In genomic region chr3:136862953-136863352, GRCh38 we compare ENCODE assay signal across 8 cellular contexts. TPM values are rescaled to one million over a fixed set of nuclear protein-coding genes. Genes with fewer than 3 reads are reported as not detected.
DNase-seq lines count a peak whose midpoint lies in the region; ATAC-seq and TF ChIP-seq lines count a peak whose summit lies in the region.

No MANE protein-coding gene starts in this region.

- no peak for TF ChIP-seq CTCF in neural crest cell (conservative IDR thresholded peaks at IDR 0.05)

- H3K9me3 Mint-ChIP-seq in CD4-positive, CD25-positive, alpha-beta regulatory T cell: peaks cover 0 to 3% (median 0%) of the 10 kb centered on the region in 7 donors
- H3K9me3 Mint-ChIP-seq in neural crest cell: no peaks in the 10 kb centered on the region

- H3K4me1 ChIP-seq in CD4-positive, CD25-positive, alpha-beta regulatory T cell (ENCODE audit: control insufficient read depth, insufficient read depth, low read length, poor library complexity, severe bottlenecking): peaks cover 50% of the 10 kb centered on the region
- H3K4me1 ChIP-seq in Karpas-422 (ENCODE audit: low read length): peaks cover 60% of the 10 kb centered on the region
- peaks cover 8 to 13% of the 10 kb centered on the region in 2 donors for H3K4me1 ChIP-seq in duodenal mucosa (ENCODE audit: control insufficient read depth in 1 of 2, insufficient read depth in 2 of 2, low read length in 2 of 2)

- peaks cover 88% of the 10 kb centered on the region for H3K79me2 ChIP-seq in Karpas-422 (ENCODE audit: low read length)

- H3K4me2 ChIP-seq in Karpas-422 (ENCODE audit: low read depth, low read length, poor library complexity, severe bottlenecking): peak overlapping the region; percentile 97

- H3K4me3 ChIP-seq in CD4-positive, CD25-positive, alpha-beta regulatory T cell (ENCODE audit: low read depth, low read length): peak overlapping the region; percentile 99
- H3K4me3 ChIP-seq in Karpas-422 (ENCODE audit: low read length): peak overlapping the region; percentile 97
- H3K4me3 ChIP-seq in duodenal mucosa (ENCODE audit: low read depth in 1 of 2, low read length in 2 of 2): peak overlapping the region; percentile 82 to 94

- H3K4me1 Mint-ChIP-seq in CD4-positive, CD25-positive, alpha-beta regulatory T cell: peaks cover 34 to 79% (median 50%) of the 10 kb centered on the region in 4 donors
- peaks cover 47% of the 10 kb centered on the region for H3K4me1 Mint-ChIP-seq in neural crest cell

- H3K9me2 ChIP-seq in Karpas-422 (replicated peaks; ENCODE audit: insufficient read depth, low read length): no peaks in the 10 kb centered on the region

- peaks cover 7% of the 10 kb centered on the region for H3K36me3 ChIP-seq in CD4-positive, CD25-positive, alpha-beta regulatory T cell (ENCODE audit: control insufficient read depth, insufficient read depth, low read length)
- peaks cover 28% of the 10 kb centered on the region for H3K36me3 ChIP-seq in Karpas-422 (ENCODE audit: insufficient read depth, low read length)
- no peaks in the 10 kb centered on the region for H3K36me3 ChIP-seq in duodenal mucosa (ENCODE audit: control insufficient read depth in 1 of 2, insufficient read depth in 2 of 2, low read length in 2 of 2)

- no peak for ATAC-seq in CD4-positive, CD25-positive, alpha-beta regulatory T cell (ENCODE audit: low read depth in 2 of 2)
- no peak for ATAC-seq in GM19467 (IDR thresholded peaks at IDR 0.05; ENCODE audit: unreplicated experiment)

- peak in 1 of 3 donors; percentile 10 for DNase-seq in CD4-positive, CD25-positive, alpha-beta regulatory T cell
- DNase-seq in Karpas-422: no peak
- no peak for DNase-seq in neural crest cell (ENCODE audit: low read depth, low spot score)
- no peak for DNase-seq in NK-92 treated with Interleukin-12 subunit alpha and Interleukin-12 subunit beta, amount 100 ng/mL, for 24 hours (lab: John Stamatoyannopoulos, UW)
- no peak for DNase-seq in DMS153 treated with DMSO at 0.1 percent for 48 hours (lab: John Stamatoyannopoulos, UW; ENCODE audit: unreplicated experiment)
- no peak for DNase-seq in EL

- peaks cover 13% of the 10 kb centered on the region for H3K36me3 Mint-ChIP-seq in CD4-positive, CD25-positive, alpha-beta regulatory T cell
- H3K36me3 Mint-ChIP-seq in neural crest cell (ENCODE audit: low read depth): peaks cover 4% of the 10 kb centered on the region

- H2AFZ ChIP-seq in Karpas-422 (ENCODE audit: low read length): no peak overlapping the region

- H4K20me1 ChIP-seq in Karpas-422 (ENCODE audit: insufficient read depth, low read depth, low read length): peaks cover 10% of the 10 kb centered on the region; the same call in 1 of the 2 replicates

- H3K27me3 ChIP-seq in CD4-positive, CD25-positive, alpha-beta regulatory T cell (ENCODE audit: control insufficient read depth, insufficient read depth, low read length): no peaks in the 10 kb centered on the region
- H3K27me3 ChIP-seq in Karpas-422 (ENCODE audit: low read length) (no peaks in the 10 kb centered on the region), duodenal mucosa (ENCODE audit: control insufficient read depth in 1 of 2, insufficient read depth in 2 of 2, low read length in 2 of 2) (no peaks in the 10 kb centered on the region)

- peak overlapping the region; percentile 93 to 100 (median 97) for H3K4me3 Mint-ChIP-seq in CD4-positive, CD25-positive, alpha-beta regulatory T cell
- peak overlapping the region; percentile 97 for H3K4me3 Mint-ChIP-seq in neural crest cell

- H3K9me3 ChIP-seq in CD4-positive, CD25-positive, alpha-beta regulatory T cell (ENCODE audit: control insufficient read depth in 2 of 2, low read length in 2 of 2): no peaks in the 10 kb centered on the region
- H3K9me3 ChIP-seq in Karpas-422 (ENCODE audit: low read length): no peaks in the 10 kb centered on the region
- H3K9me3 ChIP-seq in duodenal mucosa (ENCODE audit: control insufficient read depth in 1 of 2, low read length in 2 of 2): no peaks in the 10 kb centered on the region

- H3K27ac Mint-ChIP-seq in CD4-positive, CD25-positive, alpha-beta regulatory T cell: peak overlapping the region; percentile 39 to 99 (median 97)
- H3K27ac Mint-ChIP-seq in neural crest cell (ENCODE audit: unreplicated experiment): peak overlapping the region; percentile 81

- H3K27ac ChIP-seq in CD4-positive, CD25-positive, alpha-beta regulatory T cell (ENCODE audit: insufficient read depth, low read length, poor library complexity, severe bottlenecking): peak overlapping the region; percentile 94
- H3K27ac ChIP-seq in Karpas-422 (ENCODE audit: low read length): peak overlapping the region; percentile 89
- H3K27ac ChIP-seq in duodenal mucosa (ENCODE audit: low read depth, low read length): no peak overlapping the region

- peak overlapping the region; percentile 98 for H3K9ac ChIP-seq in Karpas-422 (ENCODE audit: low read length)
- H3K9ac ChIP-seq in duodenal mucosa (ENCODE audit: low read depth in 1 of 2, low read length in 2 of 2): peak overlapping the region; percentile 84 to 92

- peaks cover 9% of the 10 kb centered on the region for H3K27me3 Mint-ChIP-seq in CD4-positive, CD25-positive, alpha-beta regulatory T cell
- H3K27me3 Mint-ChIP-seq in neural crest cell (ENCODE audit: low read depth): no peaks in the 10 kb centered on the region

RNA-seq across cellular contexts. Expression of gene NCK1, which starts 0.9 kb away (rescaled TPM):
- 64.9 TPM for total RNA-seq in CD4-positive, CD25-positive, alpha-beta regulatory T cell
- polyA plus RNA-seq in CD4-positive, CD25-positive, alpha-beta regulatory T cell: 10 to 100 TPM; 48.7 to 63.5 (median 53.8) TPM
- total RNA-seq in Karpas-422 (2014; rRNA removed; shearing (Covaris generic); ENCODE audit: low replicate concordance): 42.3 and 77.7 TPM in 2 replicates
- total RNA-seq in neural crest cell: 24.9 and 33.0 TPM in 2 replicates

RNA-seq across cellular contexts. Expression of gene SLC35G2, which starts 44.0 kb away (rescaled TPM):
- 0.44 TPM for total RNA-seq in CD4-positive, CD25-positive, alpha-beta regulatory T cell
- polyA plus RNA-seq in CD4-positive, CD25-positive, alpha-beta regulatory T cell: under 1 TPM in 2 of 4 donors, not detected in 2; 0.06 to 0.10 TPM
- total RNA-seq in Karpas-422 (2014; rRNA removed; shearing (Covaris generic); ENCODE audit: low replicate concordance): 11.4 and 17.0 TPM in 2 replicates
- total RNA-seq in neural crest cell: 5.8 and 6.0 TPM in 2 replicates
